In genomic region chr11:24859801-24860300, GRCh38 we compare ENCODE assay signal across 20 cellular contexts.
DNase-seq lines count a peak whose midpoint lies in the region; ATAC-seq and TF ChIP-seq lines count a peak whose summit lies in the region.
"Had no signal": no experiment of that assay in that cellular context is flagged by ENCODE, and none has a peak within 500 bp of the region (broad histone marks: within the 10 kb centered on the region; RNA-seq: fewer than 3 reads in every experiment).

No MANE protein-coding gene starts in this region.

- H3K9me3 ChIP-seq in SJCRH30 (replicated peaks), result peaks cover 11% of the 10 kb centered on the region
- H3K9me3 ChIP-seq: A549 had no signal

- ATAC-seq in effector memory CD8-positive, alpha-beta T cell (replicated peaks), result no peak
- ATAC-seq in HG03139 (IDR thresholded peaks at IDR 0.05; ENCODE audit: unreplicated experiment), result no peak
- ATAC-seq: A549; CD8-positive, alpha-beta T cell; GM12878; HCT116 had no signal

- no peaks in the 10 kb centered on the region for H3K27me3 Mint-ChIP-seq in osteocyte (ENCODE audit: unreplicated experiment)
- no peaks in the 10 kb centered on the region for H3K27me3 Mint-ChIP-seq in effector memory CD8-positive, alpha-beta T cell
- H3K27me3 Mint-ChIP-seq in endothelial cell (ENCODE audit: unreplicated experiment), result peaks cover 2% of the 10 kb centered on the region

- no peak overlapping the region for H3K4me3 ChIP-seq in SJCRH30
- H3K4me3 ChIP-seq: A549, GM12878 had no signal

- H3K36me3 Mint-ChIP-seq in osteocyte (ENCODE audit: unreplicated experiment) (peaks cover 2% of the 10 kb centered on the region), endothelial cell (ENCODE audit: low read depth, unreplicated experiment) (peaks cover 7% of the 10 kb centered on the region)
- no peaks in the 10 kb centered on the region for H3K36me3 Mint-ChIP-seq in effector memory CD8-positive, alpha-beta T cell (ENCODE audit: insufficient read depth)
- H3K36me3 Mint-ChIP-seq: CD8-positive, alpha-beta T cell had no signal

- DNase-seq in NCI-H82 (lab: John Stamatoyannopoulos, UW) (peak; percentile 57), NCI-H82 treated with DMSO at 0.1 percent for 48 hours (lab: John Stamatoyannopoulos, UW; ENCODE audit: unreplicated experiment) (no peak), SJCRH30 (peak; percentile 81 to 91), osteocyte (ENCODE audit: extremely low spot score, unreplicated experiment) (no peak), NCI-H774 (lab: John Stamatoyannopoulos, UW) (no peak), endothelial cell (ENCODE audit: low spot score) (no peak)
- DNase-seq in effector memory CD8-positive, alpha-beta T cell, result no peak
- DNase-seq: AML-193, Calu3, DMS79 treated with DMSO at 0.1 percent for 48 hours, EL, GOT3, H7, HFFc6 had no signal

- H3K36me3 ChIP-seq in SJCRH30, result no peaks in the 10 kb centered on the region

- TF ChIP-seq CTCF in osteocyte (IDR thresholded peaks at IDR 0.05) (no peak), endothelial cell (IDR thresholded peaks at IDR 0.05; ENCODE audit: unreplicated experiment) (no peak)

- no peaks in the 10 kb centered on the region for H3K27me3 ChIP-seq in SJCRH30

- H3K4me3 Mint-ChIP-seq in osteocyte (ENCODE audit: unreplicated experiment), result no peak overlapping the region
- H3K4me3 Mint-ChIP-seq in effector memory CD8-positive, alpha-beta T cell, result no peak overlapping the region
- no peak overlapping the region for H3K4me3 Mint-ChIP-seq in endothelial cell (ENCODE audit: unreplicated experiment)
- H3K4me3 Mint-ChIP-seq: CD8-positive, alpha-beta T cell; HFFc6 had no signal

- H3K27ac ChIP-seq in SJCRH30, result no peak overlapping the region
- H3K27ac ChIP-seq: 22Rv1, A549 had no signal

- H3K9me3 Mint-ChIP-seq in osteocyte (ENCODE audit: unreplicated experiment) (peaks cover 8% of the 10 kb centered on the region), endothelial cell (ENCODE audit: unreplicated experiment) (no peaks in the 10 kb centered on the region)
- peaks cover 16 to 18% of the 10 kb centered on the region in 2 donors for H3K9me3 Mint-ChIP-seq in effector memory CD8-positive, alpha-beta T cell

- H3K4me1 Mint-ChIP-seq in osteocyte (ENCODE audit: unreplicated experiment) (no peaks in the 10 kb centered on the region), endothelial cell (ENCODE audit: unreplicated experiment) (no peaks in the 10 kb centered on the region)
- no peaks in the 10 kb centered on the region for H3K4me1 Mint-ChIP-seq in effector memory CD8-positive, alpha-beta T cell (ENCODE audit: low read depth in 2 of 2)

- peaks cover 3% of the 10 kb centered on the region; the same call in 1 of the 2 replicates for H3K4me1 ChIP-seq in SJCRH30
- H3K4me1 ChIP-seq: A549 had no signal

- H3K27ac Mint-ChIP-seq in osteocyte (ENCODE audit: unreplicated experiment) (peak overlapping the region; percentile 56), endothelial cell (ENCODE audit: unreplicated experiment) (no peak overlapping the region)
- H3K27ac Mint-ChIP-seq in effector memory CD8-positive, alpha-beta T cell, result no peak overlapping the region
- H3K27ac Mint-ChIP-seq: CD8-positive, alpha-beta T cell; HFFc6 had no signal

Comparison
In these comparisons a context has a peak if more than half of its experiments do, and no peak if none do; other contexts are left out.
1. DNase-seq: peak in NCI-H82 (single experiment) and SJCRH30 (2 of 2); none in NCI-H82 treated with DMSO at 0.1 percent for 48 hours (single experiment), osteocyte (single experiment), effector memory CD8-positive, alpha-beta T cell (0 of 3), NCI-H774 (single experiment) and endothelial cell (single experiment).